20 cellular contexts compared by ENCODE assay signal in the genomic region with DNA sequence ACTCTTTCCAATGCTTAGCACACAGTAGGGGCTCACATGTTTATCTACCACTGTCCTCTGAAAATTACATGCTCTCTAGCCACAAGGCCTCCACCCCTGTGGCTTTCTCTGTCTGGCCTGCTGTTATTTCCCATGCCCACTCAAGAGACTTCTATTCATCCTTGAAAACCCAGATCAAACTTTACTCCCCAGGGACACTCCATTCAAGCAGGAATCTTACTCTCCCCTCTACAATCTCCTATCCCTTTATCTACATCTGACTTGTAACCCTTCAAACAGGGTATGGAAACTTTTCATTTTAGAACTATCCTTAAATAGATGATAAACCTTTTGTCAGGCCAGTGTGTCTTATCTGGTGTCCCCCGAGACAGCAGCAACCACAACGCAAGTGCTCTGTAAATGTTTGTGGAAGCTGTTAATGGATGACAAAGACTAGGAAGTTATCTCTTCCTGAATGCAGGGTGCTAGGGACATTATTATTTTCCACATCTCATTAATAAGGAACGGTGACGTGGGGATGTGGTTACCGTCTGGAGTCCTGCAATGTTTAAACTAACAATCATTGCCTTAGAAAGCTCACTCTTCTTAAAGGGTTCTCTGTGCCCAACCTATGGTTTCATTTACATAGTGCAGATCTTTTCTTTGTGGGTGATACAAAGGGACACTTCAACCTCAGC.
A peak's percentile ranks its signal among the peaks of the same experiment; 100 is the strongest.
DNase-seq lines count a peak whose midpoint lies in the region; ATAC-seq, FAIRE-seq and TF ChIP-seq lines count a peak whose summit lies in the region.
"Had no signal": no experiment of that assay in that cellular context is flagged by ENCODE, and none has a peak within 500 bp of the region (broad histone marks: within the 10 kb centered on the region; RNA-seq: fewer than 3 reads in every experiment).

No MANE protein-coding gene starts in this region.

- peak overlapping the region; percentile 76 for H3K27ac Mint-ChIP-seq in endothelial cell (ENCODE audit: unreplicated experiment)

- H3K36me3 Mint-ChIP-seq in endothelial cell (ENCODE audit: low read depth, unreplicated experiment): peaks cover 4% of the 10 kb centered on the region

- H3K27me3 Mint-ChIP-seq in endothelial cell (ENCODE audit: unreplicated experiment): peaks cover 5% of the 10 kb centered on the region

- DNase-seq in endothelial cell (ENCODE audit: low spot score): no peak
- DNase-seq in NCI-H2171 treated with DMSO at 0.1 percent for 48 hours (lab: John Stamatoyannopoulos, UW): no peak
- DNase-seq in cerebellar nuclear complex (lab: John Stamatoyannopoulos, UW): no peak
- no peak for DNase-seq in urothelium cell line (ENCODE audit: low spot score)
- DNase-seq: AML-193; Caco-2; KG1; NCI-H1105 treated with DMSO at 0.1 percent for 48 hours; NCI-H1694; NCI-H446; NCI-H748 treated with DMSO at 0.1 percent for 48 hours; NK-92 treated with Interleukin-12 subunit alpha and Interleukin-12 subunit beta, amount 100 ng/mL, for 24 hours; Peyer's patch; SW 1271; T-helper 2 cell had no signal

- H3K4me3 Mint-ChIP-seq in endothelial cell (ENCODE audit: unreplicated experiment): no peak overlapping the region

- ATAC-seq in GM19438 (IDR thresholded peaks at IDR 0.05; ENCODE audit: low read depth, unreplicated experiment): peak; percentile 73
- peak; percentile 74 for ATAC-seq in HG03378 (IDR thresholded peaks at IDR 0.05; ENCODE audit: unreplicated experiment)
- no peak for ATAC-seq in GM18870 (IDR thresholded peaks at IDR 0.05; ENCODE audit: unreplicated experiment)

- no peak for TF ChIP-seq CTCF in endothelial cell (IDR thresholded peaks at IDR 0.05; ENCODE audit: unreplicated experiment)

- H3K4me1 Mint-ChIP-seq in endothelial cell (ENCODE audit: unreplicated experiment): peaks cover 24% of the 10 kb centered on the region

- FAIRE-seq in urothelium cell line (lab: Jason Lieb, UNC): no peak
- FAIRE-seq: G401.6, H54 had no signal

- H3K9me3 Mint-ChIP-seq in endothelial cell (ENCODE audit: unreplicated experiment): no peaks in the 10 kb centered on the region
